ENCODE assay signal across 17 cellular contexts in genomic region chr7:99468336-99468918, GRCh38. TPM values are rescaled to one million over a fixed set of nuclear protein-coding genes. Genes with fewer than 3 reads are reported as not detected.
DNase-seq lines count a peak whose midpoint lies in the region; ATAC-seq and TF ChIP-seq lines count a peak whose summit lies in the region.
"Had no signal": no experiment of that assay in that cellular context is flagged by ENCODE, and none has a peak within 500 bp of the region (broad histone marks: within the 10 kb centered on the region; RNA-seq: fewer than 3 reads in every experiment).

No MANE protein-coding gene starts in this region.

- POLR2A ChIA-PET in activated CD4-positive, alpha-beta memory T cell treated with anti-CD3 and anti-CD28 coated beads for 36 hours (lab: Charles Lee) = no interaction called here
- POLR2A ChIA-PET in activated CD4-positive, alpha-beta memory T cell treated with anti-CD3 and anti-CD28 coated beads, Interleukin-2, amount 10 ng/mL, durations not matched to agents 7 days and 5 days (lab: Charles Lee) = interaction anchor here (1.0 kb wide), 1 partner anchor 37 kb away, joined by 5 read pairs; no protein-coding TSS in a partner anchor

- H3K4me3 Mint-ChIP-seq in activated CD4-positive, alpha-beta memory T cell treated with anti-CD3 and anti-CD28 coated beads for 36 hours = no peak overlapping the region
- H3K4me3 Mint-ChIP-seq in activated CD4-positive, alpha-beta memory T cell treated with anti-CD3 and anti-CD28 coated beads, Interleukin-2, amount 10 ng/mL, durations not matched to agents 7 days and 5 days = no peak overlapping the region
- peak overlapping the region; percentile 13 for H3K4me3 Mint-ChIP-seq in central memory CD8-positive, alpha-beta T cell
- peak overlapping the region; percentile 61 for H3K4me3 Mint-ChIP-seq in neural crest cell
- no peak overlapping the region for H3K4me3 Mint-ChIP-seq in stimulated activated naive B cell treated with anti-CD40 and anti-IgM and Interleukin-4, amounts not matched to agents 10 μg/mL and 1 μg/mL and 100 μg/mL, for 72 hours
- H3K4me3 Mint-ChIP-seq: HFFc6 had no signal

- no peak for ATAC-seq in central memory CD8-positive, alpha-beta T cell (replicated peaks; ENCODE audit: extremely low read depth, poor library complexity, severe bottlenecking)
- ATAC-seq in stimulated activated naive B cell treated with anti-CD40 and anti-IgM and Interleukin-4, amounts not matched to agents 10 μg/mL and 1 μg/mL and 100 μg/mL, for 72 hours (replicated peaks) = no peak
- ATAC-seq: GM12878, GM23338, HepG2 had no signal

- CTCF ChIA-PET in activated CD4-positive, alpha-beta memory T cell treated with anti-CD3 and anti-CD28 coated beads for 36 hours (lab: Charles Lee) = no interaction called here
- CTCF ChIA-PET in activated CD4-positive, alpha-beta memory T cell treated with anti-CD3 and anti-CD28 coated beads, Interleukin-2, amount 10 ng/mL, durations not matched to agents 7 days and 5 days (lab: Charles Lee) = no interaction called here

- H3K36me3 Mint-ChIP-seq in activated CD4-positive, alpha-beta memory T cell treated with anti-CD3 and anti-CD28 coated beads for 36 hours = peaks cover 10% of the 10 kb centered on the region
- peaks cover 20% of the 10 kb centered on the region for H3K36me3 Mint-ChIP-seq in activated CD4-positive, alpha-beta memory T cell treated with anti-CD3 and anti-CD28 coated beads, Interleukin-2, amount 10 ng/mL, durations not matched to agents 7 days and 5 days (ENCODE audit: low read depth)
- H3K36me3 Mint-ChIP-seq in central memory CD8-positive, alpha-beta T cell (ENCODE audit: insufficient read depth) = peaks cover 24% of the 10 kb centered on the region
- H3K36me3 Mint-ChIP-seq in neural crest cell (ENCODE audit: low read depth) = peaks cover 8% of the 10 kb centered on the region
- H3K36me3 Mint-ChIP-seq in stimulated activated naive B cell treated with anti-CD40 and anti-IgM and Interleukin-4, amounts not matched to agents 10 μg/mL and 1 μg/mL and 100 μg/mL, for 72 hours = peaks cover 11 to 26% of the 10 kb centered on the region in 2 donors

- DNase-seq in activated CD4-positive, alpha-beta memory T cell treated with anti-CD3 and anti-CD28 coated beads for 36 hours = no peak
- DNase-seq in activated CD4-positive, alpha-beta memory T cell treated with anti-CD3 and anti-CD28 coated beads, Interleukin-2, amount 10 ng/mL, durations not matched to agents 7 days and 5 days = no peak
- DNase-seq in central memory CD8-positive, alpha-beta T cell (ENCODE audit: low spot score in 2 of 2) = no peak
- DNase-seq in neural crest cell (ENCODE audit: low read depth, low spot score) (no peak), cerebellar nuclear complex (lab: John Stamatoyannopoulos, UW) (no peak), NCI-H446 (lab: John Stamatoyannopoulos, UW) (no peak), mesenteric fat pad (ENCODE audit: low spot score) (no peak)
- DNase-seq in stimulated activated naive B cell treated with anti-CD40 and anti-IgM and Interleukin-4, amounts not matched to agents 10 μg/mL and 1 μg/mL and 100 μg/mL, for 72 hours = no peak
- DNase-seq: 8988T, AML-193, Calu3, DMS 273 treated with DMSO at 0.1 percent for 48 hours, HCEC 1CT, HFFc6 had no signal

- H3K27me3 Mint-ChIP-seq in activated CD4-positive, alpha-beta memory T cell treated with anti-CD3 and anti-CD28 coated beads for 36 hours = no peaks in the 10 kb centered on the region
- H3K27me3 Mint-ChIP-seq in activated CD4-positive, alpha-beta memory T cell treated with anti-CD3 and anti-CD28 coated beads, Interleukin-2, amount 10 ng/mL, durations not matched to agents 7 days and 5 days = peaks cover 4% of the 10 kb centered on the region
- H3K27me3 Mint-ChIP-seq in central memory CD8-positive, alpha-beta T cell = no peaks in the 10 kb centered on the region
- H3K27me3 Mint-ChIP-seq in neural crest cell (ENCODE audit: low read depth) = peaks cover 21% of the 10 kb centered on the region
- no peaks in the 10 kb centered on the region for H3K27me3 Mint-ChIP-seq in stimulated activated naive B cell treated with anti-CD40 and anti-IgM and Interleukin-4, amounts not matched to agents 10 μg/mL and 1 μg/mL and 100 μg/mL, for 72 hours

- H3K9me3 Mint-ChIP-seq in activated CD4-positive, alpha-beta memory T cell treated with anti-CD3 and anti-CD28 coated beads for 36 hours = no peaks in the 10 kb centered on the region
- H3K9me3 Mint-ChIP-seq in activated CD4-positive, alpha-beta memory T cell treated with anti-CD3 and anti-CD28 coated beads, Interleukin-2, amount 10 ng/mL, durations not matched to agents 7 days and 5 days = no peaks in the 10 kb centered on the region
- H3K9me3 Mint-ChIP-seq in central memory CD8-positive, alpha-beta T cell = no peaks in the 10 kb centered on the region
- H3K9me3 Mint-ChIP-seq in neural crest cell = no peaks in the 10 kb centered on the region
- no peaks in the 10 kb centered on the region for H3K9me3 Mint-ChIP-seq in stimulated activated naive B cell treated with anti-CD40 and anti-IgM and Interleukin-4, amounts not matched to agents 10 μg/mL and 1 μg/mL and 100 μg/mL, for 72 hours
- H3K9me3 Mint-ChIP-seq: HFFc6 had no signal

- intact Hi-C loops in activated CD4-positive, alpha-beta memory T cell treated with anti-CD3 and anti-CD28 coated beads for 36 hours (cut with micrococcal nuclease) = no loop called here

- H3K27ac Mint-ChIP-seq in activated CD4-positive, alpha-beta memory T cell treated with anti-CD3 and anti-CD28 coated beads for 36 hours = peak overlapping the region; percentile 13
- no peak overlapping the region for H3K27ac Mint-ChIP-seq in activated CD4-positive, alpha-beta memory T cell treated with anti-CD3 and anti-CD28 coated beads, Interleukin-2, amount 10 ng/mL, durations not matched to agents 7 days and 5 days
- H3K27ac Mint-ChIP-seq in central memory CD8-positive, alpha-beta T cell (ENCODE audit: low read depth) = no peak overlapping the region
- H3K27ac Mint-ChIP-seq in neural crest cell (ENCODE audit: unreplicated experiment) = no peak overlapping the region
- peak overlapping the region; percentile 42 for H3K27ac Mint-ChIP-seq in stimulated activated naive B cell treated with anti-CD40 and anti-IgM and Interleukin-4, amounts not matched to agents 10 μg/mL and 1 μg/mL and 100 μg/mL, for 72 hours
- H3K27ac Mint-ChIP-seq: GM23338, HFFc6 had no signal

- no peak for TF ChIP-seq CTCF in neural crest cell (conservative IDR thresholded peaks at IDR 0.05)

- H3K4me1 Mint-ChIP-seq in activated CD4-positive, alpha-beta memory T cell treated with anti-CD3 and anti-CD28 coated beads for 36 hours (ENCODE audit: low read depth) = peaks cover 31% of the 10 kb centered on the region
- peaks cover 33% of the 10 kb centered on the region for H3K4me1 Mint-ChIP-seq in activated CD4-positive, alpha-beta memory T cell treated with anti-CD3 and anti-CD28 coated beads, Interleukin-2, amount 10 ng/mL, durations not matched to agents 7 days and 5 days
- peaks cover 45% of the 10 kb centered on the region for H3K4me1 Mint-ChIP-seq in central memory CD8-positive, alpha-beta T cell
- peaks cover 33% of the 10 kb centered on the region for H3K4me1 Mint-ChIP-seq in neural crest cell
- peaks cover 23 to 24% of the 10 kb centered on the region in 2 donors for H3K4me1 Mint-ChIP-seq in stimulated activated naive B cell treated with anti-CD40 and anti-IgM and Interleukin-4, amounts not matched to agents 10 μg/mL and 1 μg/mL and 100 μg/mL, for 72 hours

RNA-seq across cellular contexts. Expression of gene ATP5MF, which starts 2.5 kb away (rescaled TPM):
- total RNA-seq in activated CD4-positive, alpha-beta memory T cell treated with anti-CD3 and anti-CD28 coated beads for 36 hours = 100 to 1,000 TPM; 366 to 374 TPM
- total RNA-seq in activated CD4-positive, alpha-beta memory T cell treated with anti-CD3 and anti-CD28 coated beads, Interleukin-2, amount 10 ng/mL, durations not matched to agents 7 days and 5 days = 100 to 1,000 TPM; 354 to 390 TPM
- total RNA-seq in neural crest cell (403 and 423 TPM in 2 replicates), mesenteric fat pad (256 TPM)

RNA-seq across cellular contexts. Expression of gene ZNF789, which starts 4.3 kb away (rescaled TPM):
- 10 to 100 TPM; 14.2 to 15.6 TPM for total RNA-seq in activated CD4-positive, alpha-beta memory T cell treated with anti-CD3 and anti-CD28 coated beads for 36 hours
- total RNA-seq in activated CD4-positive, alpha-beta memory T cell treated with anti-CD3 and anti-CD28 coated beads, Interleukin-2, amount 10 ng/mL, durations not matched to agents 7 days and 5 days = 10 to 100 TPM; 19.4 to 21.8 TPM
- total RNA-seq in neural crest cell = 25.6 and 27.8 TPM in 2 replicates
- total RNA-seq in mesenteric fat pad = 7.8 TPM

RNA-seq across cellular contexts. Expression of gene CPSF4, which starts 29.7 kb away (rescaled TPM):
- 10 to 100 TPM; 57.7 to 60.3 TPM for total RNA-seq in activated CD4-positive, alpha-beta memory T cell treated with anti-CD3 and anti-CD28 coated beads for 36 hours
- total RNA-seq in activated CD4-positive, alpha-beta memory T cell treated with anti-CD3 and anti-CD28 coated beads, Interleukin-2, amount 10 ng/mL, durations not matched to agents 7 days and 5 days = 10 to 100 TPM; 64.1 to 66.2 TPM
- 111 and 117 TPM in 2 replicates for total RNA-seq in neural crest cell
- 54.7 TPM for total RNA-seq in mesenteric fat pad

RNA-seq across cellular contexts. Expression of gene PTCD1, which starts 29.8 kb away (rescaled TPM):
- 1 to 10 TPM; 7.4 TPM for total RNA-seq in activated CD4-positive, alpha-beta memory T cell treated with anti-CD3 and anti-CD28 coated beads for 36 hours
- 1 to 10 TPM; 6.6 to 7.5 TPM for total RNA-seq in activated CD4-positive, alpha-beta memory T cell treated with anti-CD3 and anti-CD28 coated beads, Interleukin-2, amount 10 ng/mL, durations not matched to agents 7 days and 5 days
- total RNA-seq in neural crest cell (9.7 and 11.1 TPM in 2 replicates), mesenteric fat pad (11.7 TPM)

RNA-seq across cellular contexts. Expression of gene ZNF394, which starts 31.7 kb away (rescaled TPM):
- total RNA-seq in activated CD4-positive, alpha-beta memory T cell treated with anti-CD3 and anti-CD28 coated beads for 36 hours = 10 to 100 TPM; 26.2 to 27.7 TPM
- total RNA-seq in activated CD4-positive, alpha-beta memory T cell treated with anti-CD3 and anti-CD28 coated beads, Interleukin-2, amount 10 ng/mL, durations not matched to agents 7 days and 5 days = 10 to 100 TPM; 64.4 to 65.3 TPM
- 17.5 and 19.5 TPM in 2 replicates for total RNA-seq in neural crest cell
- total RNA-seq in mesenteric fat pad = 24.4 TPM

Comparison
In these comparisons a context has a peak if more than half of its experiments do, and no peak if none do; other contexts are left out.
1. H3K27ac Mint-ChIP-seq: peak in activated CD4-positive, alpha-beta memory T cell treated with anti-CD3 and anti-CD28 coated beads for 36 hours (single experiment) and stimulated activated naive B cell treated with anti-CD40 and anti-IgM and Interleukin-4, amounts not matched to agents 10 μg/mL and 1 μg/mL and 100 μg/mL, for 72 hours (single experiment); none in activated CD4-positive, alpha-beta memory T cell treated with anti-CD3 and anti-CD28 coated beads, Interleukin-2, amount 10 ng/mL, durations not matched to agents 7 days and 5 days (single experiment), central memory CD8-positive, alpha-beta T cell (single experiment) and neural crest cell (single experiment).
2. H3K4me3 Mint-ChIP-seq: peak in central memory CD8-positive, alpha-beta T cell (single experiment) and neural crest cell (single experiment); none in activated CD4-positive, alpha-beta memory T cell treated with anti-CD3 and anti-CD28 coated beads for 36 hours (single experiment), activated CD4-positive, alpha-beta memory T cell treated with anti-CD3 and anti-CD28 coated beads, Interleukin-2, amount 10 ng/mL, durations not matched to agents 7 days and 5 days (single experiment) and stimulated activated naive B cell treated with anti-CD40 and anti-IgM and Interleukin-4, amounts not matched to agents 10 μg/mL and 1 μg/mL and 100 μg/mL, for 72 hours (0 of 2).